In the genomic region with DNA sequence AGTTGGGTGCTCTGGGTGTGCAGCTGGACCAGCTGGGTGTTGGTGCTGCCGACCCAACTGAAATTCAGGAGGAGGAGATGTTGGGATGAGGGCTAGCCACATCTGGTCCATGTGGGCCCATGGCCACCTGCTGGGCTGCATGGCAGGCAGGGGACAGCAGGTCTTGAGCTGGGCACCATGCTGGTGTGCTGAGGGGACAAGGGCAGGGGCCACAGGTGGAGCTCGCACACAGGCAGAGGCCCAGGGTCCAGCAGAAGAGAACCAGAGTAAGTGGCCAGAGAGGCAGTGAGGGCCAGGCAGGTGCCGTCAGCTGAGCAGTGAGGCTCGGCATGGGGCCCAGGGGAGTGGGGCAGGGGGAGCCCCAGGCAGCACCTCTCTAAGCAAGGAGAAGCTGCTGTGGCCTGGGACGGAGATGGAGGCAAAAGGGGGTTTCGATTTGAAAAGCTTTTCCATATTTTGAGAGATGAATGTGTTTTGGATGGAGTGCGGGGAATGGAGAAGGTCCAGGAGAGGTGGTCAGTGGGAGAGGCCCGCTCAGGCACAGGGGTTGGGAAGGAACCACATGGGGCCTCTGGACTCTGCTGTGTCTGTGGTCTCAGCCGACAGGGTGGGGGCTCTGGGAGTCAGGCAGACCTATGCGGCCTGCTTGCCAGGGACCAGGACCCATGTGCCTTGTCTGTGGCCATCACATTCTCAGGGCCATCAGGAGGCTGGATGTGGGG, we compare ENCODE assay signal across 19 cellular contexts.
"Had no signal": no experiment of that assay in that cellular context is flagged by ENCODE, and none has a peak within 500 bp of the region (broad histone marks: within the 10 kb centered on the region; RNA-seq: fewer than 3 reads in every experiment).

No MANE protein-coding gene starts in this region.

- H3K4me3 ChIP-seq: colonic mucosa, lower lobe of right lung, pancreas, right atrium auricular region, tibial nerve had no signal

- H3K27me3 ChIP-seq: colonic mucosa, neutrophil, pancreas, right atrium auricular region, tibial nerve had no signal

- H3K9me3 ChIP-seq: colonic mucosa, lower lobe of right lung, neutrophil, pancreas, right atrium auricular region, tibial nerve had no signal

- H3K27ac ChIP-seq: colonic mucosa, lower lobe of right lung, neutrophil, pancreas, right atrium auricular region, tibial nerve had no signal

- ATAC-seq: activated naive CD4-positive, alpha-beta T cell treated with anti-CD3 and anti-CD28 coated beads, Interleukin-2, amount 50 U/mL, for 72 hours; activated T-helper 17 cell treated with anti-CD3 and anti-CD28 coated beads, Interleukin-2, amount 50 U/mL, for 72 hours; left colon; lower lobe of right lung; pancreas had no signal

- H3K4me3 Mint-ChIP-seq: activated T-cell treated with anti-CD3 and anti-CD28 coated beads, Interleukin-2, amount 50 U/mL, for 24 hours; activated T-helper 17 cell treated with anti-CD3 and anti-CD28 coated beads, Interleukin-2, amount 50 U/mL, for 72 hours; nephron had no signal

- DNase-seq: activated CD4-positive, alpha-beta T cell treated with anti-CD3 and anti-CD28 coated beads for 48 hours; activated CD4-positive, alpha-beta T cell treated with anti-CD3 and anti-CD28 coated beads, Interleukin-2, amount 50 U/mL, for 48 hours; activated CD8-positive, alpha-beta memory T cell treated with anti-CD3 and anti-CD28 coated beads for 24 hours; activated naive CD4-positive, alpha-beta T cell; activated T-cell treated with anti-CD3 and anti-CD28 coated beads, Interleukin-2, amount 50 U/mL, for 24 hours; colonic mucosa; effector memory CD4-positive, alpha-beta T cell; left colon; lower lobe of right lung; mesenchymal stem cell; stimulated activated CD4-positive, alpha-beta T cell treated with anti-CD3 and anti-CD28 coated beads, Interleukin-2, amount 100 ng/mL, for 48 hours; stimulated activated naive CD4-positive, alpha-beta T cell treated with Interleukin-2 at 50 U/mL for 16 hours had no signal

- H3K27me3 Mint-ChIP-seq: activated T-cell treated with anti-CD3 and anti-CD28 coated beads, Interleukin-2, amount 50 U/mL, for 24 hours; activated T-helper 17 cell treated with anti-CD3 and anti-CD28 coated beads, Interleukin-2, amount 50 U/mL, for 72 hours had no signal

- H3K4me1 ChIP-seq: colonic mucosa, lower lobe of right lung, pancreas, tibial nerve had no signal

- H3K9me3 Mint-ChIP-seq: activated naive CD4-positive, alpha-beta T cell treated with anti-CD3 and anti-CD28 coated beads, Interleukin-2, amount 50 U/mL, for 72 hours; activated T-cell treated with anti-CD3 and anti-CD28 coated beads, Interleukin-2, amount 50 U/mL, for 24 hours; activated T-helper 17 cell treated with anti-CD3 and anti-CD28 coated beads, Interleukin-2, amount 50 U/mL, for 72 hours; nephron had no signal

- H3K4me1 Mint-ChIP-seq: activated T-helper 17 cell treated with anti-CD3 and anti-CD28 coated beads, Interleukin-2, amount 50 U/mL, for 72 hours; nephron had no signal

- H3K36me3 Mint-ChIP-seq: activated naive CD4-positive, alpha-beta T cell treated with anti-CD3 and anti-CD28 coated beads, Interleukin-2, amount 50 U/mL, for 72 hours had no signal

- H3K36me3 ChIP-seq: colonic mucosa, neutrophil, pancreas, right atrium auricular region had no signal

- H3K27ac Mint-ChIP-seq: activated T-cell treated with anti-CD3 and anti-CD28 coated beads, Interleukin-2, amount 50 U/mL, for 24 hours; activated T-helper 17 cell treated with anti-CD3 and anti-CD28 coated beads, Interleukin-2, amount 50 U/mL, for 72 hours; nephron had no signal
